ENCODE assay signal across 8 cellular contexts in the genomic region with DNA sequence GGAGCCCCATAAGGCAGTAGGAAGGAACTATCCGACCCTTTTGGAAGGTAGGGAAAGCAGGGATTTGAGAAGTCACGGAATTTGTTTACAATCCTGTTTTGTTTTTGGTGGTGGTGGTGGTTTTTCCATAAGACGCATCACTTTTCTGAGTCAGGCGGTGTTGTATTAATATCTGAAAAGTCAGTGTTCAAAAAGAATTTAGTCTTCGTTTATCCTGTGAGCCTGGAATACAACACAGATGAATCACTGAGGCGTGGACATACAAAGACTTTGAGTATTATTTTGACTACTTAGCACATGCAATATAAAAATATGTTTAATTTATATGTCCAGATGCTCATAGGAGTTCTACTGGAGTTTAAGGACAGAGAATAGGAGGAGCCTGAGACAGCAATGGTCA. TPM values are rescaled to one million over a fixed set of nuclear protein-coding genes. Genes with fewer than 3 reads are reported as not detected.
A peak's percentile ranks its signal among the peaks of the same experiment; 100 is the strongest.
DNase-seq lines count a peak whose midpoint lies in the region; ATAC-seq and TF ChIP-seq lines count a peak whose summit lies in the region.

No MANE protein-coding gene starts in this region.

- H3K27me3 Mint-ChIP-seq in MCF 10A (ENCODE audit: insufficient read depth, unreplicated experiment) (no peaks in the 10 kb centered on the region), mesothelial cell of epicardium (ENCODE audit: low read depth) (no peaks in the 10 kb centered on the region)

- peaks cover 0 to 16% of the 10 kb centered on the region in 2 donors for H3K4me1 ChIP-seq in right atrium auricular region
- H3K4me1 ChIP-seq in vagina = peaks cover 22% of the 10 kb centered on the region

- H3K36me3 Mint-ChIP-seq in MCF 10A (ENCODE audit: insufficient read depth, unreplicated experiment) = peaks cover 65% of the 10 kb centered on the region
- peaks cover 46% of the 10 kb centered on the region for H3K36me3 Mint-ChIP-seq in mesothelial cell of epicardium

- H3K27ac ChIP-seq in right atrium auricular region (peak overlapping the region in 1 of 2 donors; percentile 93), vagina (no peak overlapping the region)

- peak overlapping the region; percentile 90 for H3K4me3 Mint-ChIP-seq in MCF 10A (ENCODE audit: unreplicated experiment)
- peak overlapping the region; percentile 93 for H3K4me3 Mint-ChIP-seq in mesothelial cell of epicardium

- POLR2A ChIA-PET in MCF 10A (lab: Yijun Ruan, JAX) = no interaction called here

- H3K9me3 ChIP-seq in right atrium auricular region = peaks cover 8 to 30% of the 10 kb centered on the region in 2 donors
- peaks cover 14% of the 10 kb centered on the region for H3K9me3 ChIP-seq in vagina

- DNase-seq in right atrium auricular region (ENCODE audit: low spot score) (no peak), Right ventricle myocardium inferior (ENCODE audit: missing footprints) (no peak), MCF 10A (ENCODE audit: unreplicated experiment) (peak; percentile 11), mesothelial cell of epicardium (ENCODE audit: low spot score in 2 of 2, unreplicated experiment in 2 of 2) (no peak), vagina (ENCODE audit: extremely low spot score in 2 of 2) (no peak), NCI-H1436 treated with DMSO at 0.1 percent for 48 hours (lab: John Stamatoyannopoulos, UW) (no peak)

- H3K27me3 ChIP-seq in right atrium auricular region (no peaks in the 10 kb centered on the region), vagina (no peaks in the 10 kb centered on the region)

- TF ChIP-seq CTCF in right atrium auricular region (IDR thresholded peaks at IDR 0.05) = no peak
- TF ChIP-seq CTCF in MCF 10A (IDR thresholded peaks at IDR 0.05; ENCODE audit: unreplicated experiment) = no peak
- no peak for TF ChIP-seq CTCF in mesothelial cell of epicardium (IDR thresholded peaks at IDR 0.05; ENCODE audit: unreplicated experiment)
- TF ChIP-seq CTCF in vagina (IDR thresholded peaks at IDR 0.05) = no peak

- no TSS peak for BruUV-seq in MCF 10A (replicated peaks; lab: Mats Ljungman, UMichigan)

- peaks cover 16% of the 10 kb centered on the region for H3K4me1 Mint-ChIP-seq in MCF 10A (ENCODE audit: insufficient read depth, unreplicated experiment)
- H3K4me1 Mint-ChIP-seq in mesothelial cell of epicardium = peaks cover 22% of the 10 kb centered on the region

- H3K4me3 ChIP-seq in right atrium auricular region (peak overlapping the region; percentile 65 to 83), vagina (peak overlapping the region; percentile 62 to 69)

- TF ChIP-seq POLR2A in vagina (IDR thresholded peaks at IDR 0.05) = no peak

- CTCF ChIA-PET in MCF 10A (lab: Yijun Ruan, JAX) = interaction anchor here (1.6 kb wide), 1 partner anchor 23 kb away, joined by 6 read pairs; no protein-coding TSS in a partner anchor

- H3K9me3 Mint-ChIP-seq in MCF 10A (ENCODE audit: unreplicated experiment) = peaks cover 28% of the 10 kb centered on the region
- H3K9me3 Mint-ChIP-seq in mesothelial cell of epicardium = peaks cover 38% of the 10 kb centered on the region

- H3K36me3 ChIP-seq in right atrium auricular region (peaks cover 23% of the 10 kb centered on the region), vagina (peaks cover 2 to 31% of the 10 kb centered on the region in 2 donors)

- H3K27ac Mint-ChIP-seq in MCF 10A (ENCODE audit: low read depth, unreplicated experiment) = peak overlapping the region; percentile 95
- peak overlapping the region; percentile 75 for H3K27ac Mint-ChIP-seq in mesothelial cell of epicardium

- ATAC-seq in Right ventricle myocardium inferior = no peak
- no peak for ATAC-seq in HG03196 (IDR thresholded peaks at IDR 0.05; ENCODE audit: unreplicated experiment)
- no peak for ATAC-seq in GM19397 (IDR thresholded peaks at IDR 0.05; ENCODE audit: unreplicated experiment)

- intact Hi-C loops in Right ventricle myocardium inferior (cut with DNase I) (loop anchor here (5.0 kb wide), 1 partner anchor 131 kb away; no protein-coding TSS in a partner anchor), MCF 10A (cut with micrococcal nuclease) (loop anchor here (5.0 kb wide), 1 partner anchor 86 kb away; the partner anchor contains the start of gene MRPS5), vagina (cut with DNase I) (no loop called here)

RNA-seq across cellular contexts. Expression of gene ZNF892, which starts 0.8 kb away (rescaled TPM):
- total RNA-seq in right atrium auricular region = 1 to 10 TPM; 2.2 to 3.2 TPM
- total RNA-seq in Right ventricle myocardium inferior = 2.5 TPM
- 10.2 and 10.3 TPM in 2 replicates for total RNA-seq in MCF 10A (2022)
- total RNA-seq in mesothelial cell of epicardium = 16.7 to 17.2 TPM (median 17.0 TPM) in 3 replicates
- total RNA-seq in vagina = 2.7 TPM

RNA-seq across cellular contexts. Expression of gene ZNF2, which starts 42.5 kb away (rescaled TPM):
- 1 to 10 TPM; 3.5 to 3.7 TPM for total RNA-seq in right atrium auricular region
- 4.3 TPM for total RNA-seq in Right ventricle myocardium inferior
- 4.1 and 4.4 TPM in 2 replicates for total RNA-seq in MCF 10A (2022)
- 5.9 to 6.2 TPM (median 6.2 TPM) in 3 replicates for total RNA-seq in mesothelial cell of epicardium
- total RNA-seq in vagina = 4.2 TPM

RNA-seq across cellular contexts. Expression of gene ZNF514, which starts 48.5 kb away (rescaled TPM):
- total RNA-seq in right atrium auricular region = 1 to 10 TPM; 4.9 to 7.5 TPM
- 15.3 TPM for total RNA-seq in Right ventricle myocardium inferior
- 6.3 and 9.6 TPM in 2 replicates for total RNA-seq in MCF 10A (2022)
- 36.4 to 38.0 TPM (median 37.5 TPM) in 3 replicates for total RNA-seq in mesothelial cell of epicardium
- 14.0 TPM for total RNA-seq in vagina
